ENCODE assay signal across 22 cellular contexts in genomic region chr3:22886394-22886793, GRCh38.
A peak's percentile ranks its signal among the peaks of the same experiment; 100 is the strongest.
DNase-seq lines count a peak whose midpoint lies in the region; ATAC-seq and TF ChIP-seq lines count a peak whose summit lies in the region.
"Had no signal": no experiment of that assay in that cellular context is flagged by ENCODE, and none has a peak within 500 bp of the region (broad histone marks: within the 10 kb centered on the region; RNA-seq: fewer than 3 reads in every experiment).

No MANE protein-coding gene starts in this region.

- H3K79me2 ChIP-seq in GM23338 (replicated peaks; ENCODE audit: insufficient read depth) = no peaks in the 10 kb centered on the region

- no peaks in the 10 kb centered on the region for H3K9me2 ChIP-seq in GM23338 (ENCODE audit: insufficient read depth)

- TF ChIP-seq POLR2A in sigmoid colon (IDR thresholded peaks at IDR 0.05) (no peak), body of pancreas (IDR thresholded peaks at IDR 0.05) (no peak)

- H4K20me1 ChIP-seq in GM23338 (replicated peaks; ENCODE audit: insufficient read depth) = no peaks in the 10 kb centered on the region

- 53 to 57% methylated on average over 3 of the region's 3 CpGs for WGBS in sigmoid colon, 2 donors
- 13 to 39% methylated on average over 2 to 3 of the region's 3 CpGs for WGBS in body of pancreas, 2 donors

- no peak overlapping the region for H2AFZ ChIP-seq in GM23338

- no peaks in the 10 kb centered on the region for H3K9me3 ChIP-seq in right atrium auricular region
- no peaks in the 10 kb centered on the region for H3K9me3 ChIP-seq in sigmoid colon
- no peaks in the 10 kb centered on the region for H3K9me3 ChIP-seq in body of pancreas
- H3K9me3 ChIP-seq: esophagus muscularis mucosa had no signal

- no peaks in the 10 kb centered on the region for H3K9me3 Mint-ChIP-seq in GM23338
- H3K9me3 Mint-ChIP-seq: activated CD4-positive, alpha-beta T cell treated with anti-CD3 and anti-CD28 coated beads, Interleukin-2, amount 10 ng/mL, durations not matched to agents 7 days and 5 days had no signal

- H3F3A ChIP-seq in GM23338 (replicated peaks; ENCODE audit: low read depth) = no peaks in the 10 kb centered on the region

- peaks cover 1% of the 10 kb centered on the region for H3K27me3 Mint-ChIP-seq in GM23338 (ENCODE audit: insufficient read depth, low read depth, poor library complexity)
- H3K27me3 Mint-ChIP-seq: activated CD4-positive, alpha-beta T cell treated with anti-CD3 and anti-CD28 coated beads, Interleukin-2, amount 10 ng/mL, durations not matched to agents 7 days and 5 days had no signal

- H3K36me3 ChIP-seq in GM23338 (ENCODE audit: insufficient read depth) (no peaks in the 10 kb centered on the region), right atrium auricular region (no peaks in the 10 kb centered on the region), sigmoid colon (no peaks in the 10 kb centered on the region), body of pancreas (replicated peaks in 1 of 2; ENCODE audit: insufficient read depth in 1 of 2, low read depth in 2 of 2) (no peaks in the 10 kb centered on the region)
- H3K36me3 ChIP-seq: esophagus muscularis mucosa had no signal

- H3K4me3 ChIP-seq in GM23338 = no peak overlapping the region
- H3K4me3 ChIP-seq in right atrium auricular region = no peak overlapping the region
- no peak overlapping the region for H3K4me3 ChIP-seq in sigmoid colon
- no peak overlapping the region for H3K4me3 ChIP-seq in body of pancreas
- H3K4me3 ChIP-seq: esophagus muscularis mucosa, lung, smooth muscle cell had no signal

- no peak for TF ChIP-seq CTCF in GM23338 (conservative IDR thresholded peaks at IDR 0.05; ENCODE audit: low read depth in 2 of 2)
- TF ChIP-seq CTCF in right atrium auricular region (IDR thresholded peaks at IDR 0.05) = no peak
- TF ChIP-seq CTCF in sigmoid colon (IDR thresholded peaks at IDR 0.05) = no peak
- no peak for TF ChIP-seq CTCF in body of pancreas (IDR thresholded peaks at IDR 0.05)

- H3K27me3 ChIP-seq in GM23338 (ENCODE audit: insufficient read depth) (no peaks in the 10 kb centered on the region), right atrium auricular region (no peaks in the 10 kb centered on the region), sigmoid colon (no peaks in the 10 kb centered on the region), body of pancreas (no peaks in the 10 kb centered on the region)
- H3K27me3 ChIP-seq: esophagus muscularis mucosa had no signal

- no peak overlapping the region for H3K4me3 Mint-ChIP-seq in GM23338
- H3K4me3 Mint-ChIP-seq: activated CD4-positive, alpha-beta T cell treated with anti-CD3 and anti-CD28 coated beads, Interleukin-2, amount 10 ng/mL, durations not matched to agents 7 days and 5 days; immature natural killer cell; naive B cell had no signal

- intact Hi-C loops in sigmoid colon (cut with DNase I) = loop anchor here (5.0 kb wide), 1 partner anchor 324 kb away; no protein-coding TSS in a partner anchor
- intact Hi-C loops in body of pancreas (cut with DNase I) = no loop called here

- no peaks in the 10 kb centered on the region for H3K36me3 Mint-ChIP-seq in GM23338 (ENCODE audit: low read depth)
- H3K36me3 Mint-ChIP-seq: immature natural killer cell, naive B cell had no signal

- H3K27ac Mint-ChIP-seq in GM23338 = no peak overlapping the region
- H3K27ac Mint-ChIP-seq: activated CD4-positive, alpha-beta T cell treated with anti-CD3 and anti-CD28 coated beads, Interleukin-2, amount 10 ng/mL, durations not matched to agents 7 days and 5 days; immature natural killer cell; naive B cell had no signal

- H3K4me1 Mint-ChIP-seq in GM23338 = no peaks in the 10 kb centered on the region
- H3K4me1 Mint-ChIP-seq: activated CD4-positive, alpha-beta T cell treated with anti-CD3 and anti-CD28 coated beads, Interleukin-2, amount 10 ng/mL, durations not matched to agents 7 days and 5 days; immature natural killer cell had no signal

- no peak overlapping the region for H3K4me2 ChIP-seq in GM23338
- H3K4me2 ChIP-seq: smooth muscle cell had no signal

- ATAC-seq in GM23338 (no peak; the same call in 2 of the 3 replicates), body of pancreas (no peak)

- DNase-seq in GM23338 (ENCODE audit: low spot score) (peak; percentile 6), cerebellar nuclear complex (lab: John Stamatoyannopoulos, UW) (peak; percentile 61 to 86), right atrium auricular region (ENCODE audit: low spot score) (peak; percentile 60), sigmoid colon (peak; percentile 70), body of pancreas (no peak)
- DNase-seq in activated CD4-positive, alpha-beta T cell treated with anti-CD3 and anti-CD28 coated beads for 48 hours = no peak
- no peak for DNase-seq in stimulated activated CD4-positive, alpha-beta T cell treated with anti-CD3 and anti-CD28 coated beads, Interleukin-1b, Interleukin-23, amount 100 ng/mL, for 48 hours
- no peak for DNase-seq in activated effector memory CD4-positive, alpha-beta T cell treated with anti-CD3 and anti-CD28 coated beads, Interleukin-2, amount 50 U/mL, for 16 hours
- DNase-seq: activated CD4-positive, alpha-beta T cell treated with anti-CD3 and anti-CD28 coated beads, Interleukin-2, amount 10 ng/mL, durations not matched to agents 7 days and 5 days; activated CD8-positive, alpha-beta memory T cell treated with anti-CD3 and anti-CD28 coated beads, Interleukin-2, amount 50 U/mL, for 48 hours; effector memory CD4-positive, alpha-beta T cell; glutamatergic neuron; immature natural killer cell; IMR-90; naive B cell; NCI-H146; NCI-H2227 treated with DMSO at 0.1 percent for 48 hours; stimulated activated CD4-positive, alpha-beta T cell treated with anti-CD3 and anti-CD28 coated beads, Interleukin-4, amount 100 ng/mL, for 24 hours had no signal

- no peak for TF ChIP-seq EP300 in sigmoid colon (IDR thresholded peaks at IDR 0.05)

- H3K4me1 ChIP-seq in GM23338 (ENCODE audit: insufficient read depth) (no peaks in the 10 kb centered on the region), right atrium auricular region (no peaks in the 10 kb centered on the region), sigmoid colon (peaks cover 0 to 16% (median 14%) of the 10 kb centered on the region in 4 donors), body of pancreas (no peaks in the 10 kb centered on the region)

- no peak overlapping the region for H3K27ac ChIP-seq in GM23338 (ENCODE audit: low read depth)
- H3K27ac ChIP-seq in right atrium auricular region = no peak overlapping the region
- no peak overlapping the region for H3K27ac ChIP-seq in sigmoid colon
- no peak overlapping the region for H3K27ac ChIP-seq in body of pancreas
- H3K27ac ChIP-seq: esophagus muscularis mucosa, HL-60 had no signal

TF ChIP-seq in GM23338, 12 proteins besides CTCF, POLR2A, EP300 and RAD21 (continues in another document):
- TF ChIP-seq JUNB (IDR thresholded peaks at IDR 0.05; ENCODE audit: unreplicated experiment) (no peak), EZH2phosphoT487 (IDR thresholded peaks at IDR 0.05; ENCODE audit: unreplicated experiment) (no peak)

Comparison
In these comparisons a context has a peak if more than half of its experiments do, and no peak if none do; other contexts are left out.
1. DNase-seq: peak in GM23338 (single experiment), cerebellar nuclear complex (2 of 2), right atrium auricular region (single experiment) and sigmoid colon (single experiment); none in body of pancreas (0 of 4), activated CD4-positive, alpha-beta T cell treated with anti-CD3 and anti-CD28 coated beads for 48 hours (single experiment), stimulated activated CD4-positive, alpha-beta T cell treated with anti-CD3 and anti-CD28 coated beads, Interleukin-1b, Interleukin-23, amount 100 ng/mL, for 48 hours (single experiment) and activated effector memory CD4-positive, alpha-beta T cell treated with anti-CD3 and anti-CD28 coated beads, Interleukin-2, amount 50 U/mL, for 16 hours (single experiment).